Comparison of ENCODE assay signal across 17 cellular contexts in genomic region chr5:34833090-34833489, GRCh38. TPM values are rescaled to one million over a fixed set of nuclear protein-coding genes. Genes with fewer than 3 reads are reported as not detected.
A peak's percentile ranks its signal among the peaks of the same experiment; 100 is the strongest.
DNase-seq lines count a peak whose midpoint lies in the region; ATAC-seq lines count a peak whose summit lies in the region.
"Had no signal": no experiment of that assay in that cellular context is flagged by ENCODE, and none has a peak within 500 bp of the region (broad histone marks: within the 10 kb centered on the region; RNA-seq: fewer than 3 reads in every experiment).

No MANE protein-coding gene starts in this region.

- H3K27me3 ChIP-seq in naive thymus-derived CD4-positive, alpha-beta T cell (ENCODE audit: control insufficient read depth in 2 of 2, insufficient read depth in 2 of 2, low read length in 2 of 2), result no peaks in the 10 kb centered on the region

- ATAC-seq in stimulated activated naive CD8-positive, alpha-beta T cell treated with anti-CD3 and anti-CD28 coated beads, Interleukin-15, amount 100 ng/mL, for 72 hours, result peak; percentile 43
- ATAC-seq in stimulated activated naive CD8-positive, alpha-beta T cell treated with anti-CD3 and anti-CD28 coated beads, Interleukin-15, Interleukin-2, amounts not matched to agents 100 U/mL and 50 U/mL, for 24 hours, result no peak
- peak; percentile 23 for ATAC-seq in activated T-helper 17 cell treated with anti-CD3 and anti-CD28 coated beads, Interleukin-2, amount 50 U/mL, for 72 hours (replicated peaks)
- ATAC-seq in stimulated activated effector memory CD8-positive, alpha-beta T cell treated with anti-CD3 and anti-CD28 coated beads, Interleukin-12 subunit alpha, Interleukin-12 subunit beta, amount 100 ng/mL, for 72 hours, result peak; percentile 32
- ATAC-seq in GM21515 (IDR thresholded peaks at IDR 0.05; ENCODE audit: unreplicated experiment) (no peak), GM21526 (IDR thresholded peaks at IDR 0.05; ENCODE audit: low FRiP score, unreplicated experiment) (no peak)
- no peak for ATAC-seq in naive thymus-derived CD4-positive, alpha-beta T cell
- ATAC-seq: HepG2 had no signal

- H3K36me3 Mint-ChIP-seq in activated T-helper 17 cell treated with anti-CD3 and anti-CD28 coated beads, Interleukin-2, amount 50 U/mL, for 72 hours (ENCODE audit: low read depth), result no peaks in the 10 kb centered on the region
- no peaks in the 10 kb centered on the region for H3K36me3 Mint-ChIP-seq in stimulated activated effector memory CD8-positive, alpha-beta T cell treated with anti-CD3 and anti-CD28 coated beads, Interleukin-12 subunit alpha, Interleukin-12 subunit beta, amount 100 ng/mL, for 72 hours
- peaks cover 0 to under 1% (median 0%) of the 10 kb centered on the region in 5 donors for H3K36me3 Mint-ChIP-seq in naive thymus-derived CD4-positive, alpha-beta T cell
- H3K36me3 Mint-ChIP-seq: CD4-positive, alpha-beta memory T cell had no signal

- intact Hi-C loops in naive thymus-derived CD4-positive, alpha-beta T cell (cut with micrococcal nuclease), result no loop called here

- H3K27ac ChIP-seq in naive thymus-derived CD4-positive, alpha-beta T cell (ENCODE audit: low read depth, low read length), result no peak overlapping the region

- no peaks in the 10 kb centered on the region for H3K27me3 Mint-ChIP-seq in stimulated activated naive CD8-positive, alpha-beta T cell treated with anti-CD3 and anti-CD28 coated beads, Interleukin-15, amount 100 ng/mL, for 72 hours
- no peaks in the 10 kb centered on the region for H3K27me3 Mint-ChIP-seq in activated T-helper 17 cell treated with anti-CD3 and anti-CD28 coated beads, Interleukin-2, amount 50 U/mL, for 72 hours
- peaks cover 0 to 11% (median 0%) of the 10 kb centered on the region in 5 donors for H3K27me3 Mint-ChIP-seq in naive thymus-derived CD4-positive, alpha-beta T cell

- no peak for DNase-seq in stimulated activated naive CD8-positive, alpha-beta T cell treated with anti-CD3 and anti-CD28 coated beads, Interleukin-15, amount 100 ng/mL, for 72 hours
- DNase-seq in stimulated activated naive CD8-positive, alpha-beta T cell treated with anti-CD3 and anti-CD28 coated beads, Interleukin-15, Interleukin-2, amounts not matched to agents 100 U/mL and 50 U/mL, for 24 hours, result no peak
- no peak for DNase-seq in stimulated activated effector memory CD8-positive, alpha-beta T cell treated with anti-CD3 and anti-CD28 coated beads, Interleukin-12 subunit alpha, Interleukin-12 subunit beta, amount 100 ng/mL, for 72 hours (ENCODE audit: low spot score in 2 of 2)
- no peak for DNase-seq in naive thymus-derived CD4-positive, alpha-beta T cell
- DNase-seq: C1 segment of cervical spinal cord; CD4-positive, alpha-beta memory T cell; DMS79 treated with DMSO at 0.1 percent for 48 hours; EL; HCEC 1CT; HFFc6 had no signal

- no peak overlapping the region for H3K4me3 ChIP-seq in naive thymus-derived CD4-positive, alpha-beta T cell (ENCODE audit: low read length)

- no peaks in the 10 kb centered on the region for H3K4me1 ChIP-seq in naive thymus-derived CD4-positive, alpha-beta T cell (ENCODE audit: control insufficient read depth in 2 of 2, insufficient read depth in 2 of 2, low read length in 2 of 2)

- no peaks in the 10 kb centered on the region for H3K36me3 ChIP-seq in naive thymus-derived CD4-positive, alpha-beta T cell (ENCODE audit: control insufficient read depth in 2 of 3, insufficient read depth in 3 of 3, low read length in 3 of 3)

- CTCF ChIA-PET in naive thymus-derived CD4-positive, alpha-beta T cell (lab: Charles Lee), result no interaction called here

- no peak overlapping the region for H3K27ac Mint-ChIP-seq in stimulated activated naive CD8-positive, alpha-beta T cell treated with anti-CD3 and anti-CD28 coated beads, Interleukin-15, amount 100 ng/mL, for 72 hours
- no peak overlapping the region for H3K27ac Mint-ChIP-seq in activated T-helper 17 cell treated with anti-CD3 and anti-CD28 coated beads, Interleukin-2, amount 50 U/mL, for 72 hours
- H3K27ac Mint-ChIP-seq in stimulated activated effector memory CD8-positive, alpha-beta T cell treated with anti-CD3 and anti-CD28 coated beads, Interleukin-12 subunit alpha, Interleukin-12 subunit beta, amount 100 ng/mL, for 72 hours, result no peak overlapping the region
- no peak overlapping the region for H3K27ac Mint-ChIP-seq in naive thymus-derived CD4-positive, alpha-beta T cell
- H3K27ac Mint-ChIP-seq: B cell; CD4-positive, alpha-beta memory T cell had no signal

- POLR2A ChIA-PET in naive thymus-derived CD4-positive, alpha-beta T cell (lab: Charles Lee), result no interaction called here

- H3K4me3 Mint-ChIP-seq in stimulated activated naive CD8-positive, alpha-beta T cell treated with anti-CD3 and anti-CD28 coated beads, Interleukin-15, amount 100 ng/mL, for 72 hours, result no peak overlapping the region
- H3K4me3 Mint-ChIP-seq in activated T-helper 17 cell treated with anti-CD3 and anti-CD28 coated beads, Interleukin-2, amount 50 U/mL, for 72 hours, result no peak overlapping the region
- H3K4me3 Mint-ChIP-seq in stimulated activated effector memory CD8-positive, alpha-beta T cell treated with anti-CD3 and anti-CD28 coated beads, Interleukin-12 subunit alpha, Interleukin-12 subunit beta, amount 100 ng/mL, for 72 hours, result no peak overlapping the region
- no peak overlapping the region for H3K4me3 Mint-ChIP-seq in naive thymus-derived CD4-positive, alpha-beta T cell
- H3K4me3 Mint-ChIP-seq: B cell; CD4-positive, alpha-beta memory T cell; HFFc6 had no signal

- peaks cover 2% of the 10 kb centered on the region for H3K4me1 Mint-ChIP-seq in stimulated activated naive CD8-positive, alpha-beta T cell treated with anti-CD3 and anti-CD28 coated beads, Interleukin-15, amount 100 ng/mL, for 72 hours
- no peaks in the 10 kb centered on the region for H3K4me1 Mint-ChIP-seq in activated T-helper 17 cell treated with anti-CD3 and anti-CD28 coated beads, Interleukin-2, amount 50 U/mL, for 72 hours
- H3K4me1 Mint-ChIP-seq in stimulated activated effector memory CD8-positive, alpha-beta T cell treated with anti-CD3 and anti-CD28 coated beads, Interleukin-12 subunit alpha, Interleukin-12 subunit beta, amount 100 ng/mL, for 72 hours, result no peaks in the 10 kb centered on the region
- peaks cover 0 to under 1% (median 0%) of the 10 kb centered on the region in 7 donors for H3K4me1 Mint-ChIP-seq in naive thymus-derived CD4-positive, alpha-beta T cell

- H3K9me3 Mint-ChIP-seq in stimulated activated naive CD8-positive, alpha-beta T cell treated with anti-CD3 and anti-CD28 coated beads, Interleukin-15, amount 100 ng/mL, for 72 hours, result no peaks in the 10 kb centered on the region
- no peaks in the 10 kb centered on the region for H3K9me3 Mint-ChIP-seq in activated T-helper 17 cell treated with anti-CD3 and anti-CD28 coated beads, Interleukin-2, amount 50 U/mL, for 72 hours
- H3K9me3 Mint-ChIP-seq in stimulated activated effector memory CD8-positive, alpha-beta T cell treated with anti-CD3 and anti-CD28 coated beads, Interleukin-12 subunit alpha, Interleukin-12 subunit beta, amount 100 ng/mL, for 72 hours, result no peaks in the 10 kb centered on the region
- peaks cover 0 to 1% (median 0%) of the 10 kb centered on the region in 11 donors for H3K9me3 Mint-ChIP-seq in naive thymus-derived CD4-positive, alpha-beta T cell
- H3K9me3 Mint-ChIP-seq: HFFc6 had no signal

- no peaks in the 10 kb centered on the region for H3K9me3 ChIP-seq in naive thymus-derived CD4-positive, alpha-beta T cell (ENCODE audit: control insufficient read depth in 2 of 3, low read length in 3 of 3)

RNA-seq across cellular contexts. Expression of gene TTC23L, which starts 5.9 kb away (rescaled TPM):
- total RNA-seq in activated T-helper 17 cell treated with anti-CD3 and anti-CD28 coated beads, Interleukin-2, amount 50 U/mL, for 72 hours, result under 1 TPM in 1 of 2 donors, not detected in 1; 0.08 TPM
- total RNA-seq in naive thymus-derived CD4-positive, alpha-beta T cell, result 1 to 10 TPM in 1 of 5 experiments, under 1 TPM in 2, not detected in 2; 0.57 to 1.9 (median 1.00) TPM
- not detected for polyA plus RNA-seq in naive thymus-derived CD4-positive, alpha-beta T cell
- total RNA-seq: H4, HFFc6, HT1080 had no signal
- polyA plus RNA-seq: CD4-positive, alpha-beta memory T cell had no signal

Comparison
In these comparisons a context has a peak if more than half of its experiments do, and no peak if none do; other contexts are left out.
1. ATAC-seq: peak in stimulated activated naive CD8-positive, alpha-beta T cell treated with anti-CD3 and anti-CD28 coated beads, Interleukin-15, amount 100 ng/mL, for 72 hours (single experiment), activated T-helper 17 cell treated with anti-CD3 and anti-CD28 coated beads, Interleukin-2, amount 50 U/mL, for 72 hours (single experiment) and stimulated activated effector memory CD8-positive, alpha-beta T cell treated with anti-CD3 and anti-CD28 coated beads, Interleukin-12 subunit alpha, Interleukin-12 subunit beta, amount 100 ng/mL, for 72 hours (single experiment); none in stimulated activated naive CD8-positive, alpha-beta T cell treated with anti-CD3 and anti-CD28 coated beads, Interleukin-15, Interleukin-2, amounts not matched to agents 100 U/mL and 50 U/mL, for 24 hours (single experiment), GM21515 (single experiment), naive thymus-derived CD4-positive, alpha-beta T cell (single experiment) and GM21526 (single experiment).